In the genomic region with DNA sequence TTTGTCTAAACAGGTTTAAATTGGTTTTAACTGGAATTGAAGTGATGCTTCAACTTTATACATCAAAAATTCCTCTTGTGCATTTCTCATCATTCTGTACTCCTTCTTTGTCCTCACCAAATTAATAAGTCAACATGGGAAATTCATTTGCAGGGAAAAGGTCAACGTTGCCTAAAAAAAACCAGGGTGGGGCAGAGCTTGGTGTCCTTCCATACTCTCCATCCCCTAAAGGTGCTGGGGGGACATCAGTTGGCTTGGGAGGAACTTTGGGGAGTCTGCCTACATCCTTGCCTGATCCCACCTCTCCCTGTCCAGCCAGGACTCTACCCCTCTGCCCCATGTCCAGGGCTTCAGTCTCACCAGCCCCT, we compare ENCODE assay signal across 1 cellular context.
TF ChIP-seq lines count a peak whose summit lies in the region.

No MANE protein-coding gene starts in this region.

TF ChIP-seq in H1, 55 proteins besides CTCF, POLR2A, EP300 and RAD21:
- TF ChIP-seq SAP30 (IDR thresholded peaks at IDR 0.05; ENCODE audit: insufficient read depth, insufficient replicate concordance, low read length) = no peak
- TF ChIP-seq NRF1 (IDR thresholded peaks at IDR 0.05; ENCODE audit: low read depth, low read length) = no peak
- no peak for TF ChIP-seq POU5F1 (IDR thresholded peaks at IDR 0.05; ENCODE audit: low read depth, low read length)
TF ChIP-seq in H1: peak in this region for 0.
